In the genomic region with DNA sequence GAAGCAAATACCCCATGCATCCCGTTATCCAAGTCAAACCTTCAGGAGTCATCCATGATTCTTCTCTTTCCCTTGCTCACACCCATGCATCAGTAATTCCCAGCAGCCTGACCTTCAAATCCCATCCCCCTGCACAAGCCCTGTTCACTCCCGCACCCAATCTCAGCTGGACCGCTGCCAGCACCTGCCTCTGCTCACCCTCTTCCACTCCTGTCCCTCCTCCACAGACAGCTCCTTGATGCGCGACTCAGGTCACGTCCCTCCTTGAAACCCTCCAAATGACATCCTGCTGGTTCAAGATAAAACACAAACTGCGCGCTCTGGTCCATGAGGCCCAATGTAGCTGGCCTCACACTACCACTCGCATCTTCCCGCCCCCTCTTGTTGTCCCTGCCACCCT, we compare ENCODE assay signal across 1 cellular context.
TF ChIP-seq lines count a peak whose summit lies in the region.

No MANE protein-coding gene starts in this region.

TF ChIP-seq in HEK293, 187 proteins besides CTCF, POLR2A, EP300 and RAD21 (continued from another document):
- TF ChIP-seq, protein P1, sequence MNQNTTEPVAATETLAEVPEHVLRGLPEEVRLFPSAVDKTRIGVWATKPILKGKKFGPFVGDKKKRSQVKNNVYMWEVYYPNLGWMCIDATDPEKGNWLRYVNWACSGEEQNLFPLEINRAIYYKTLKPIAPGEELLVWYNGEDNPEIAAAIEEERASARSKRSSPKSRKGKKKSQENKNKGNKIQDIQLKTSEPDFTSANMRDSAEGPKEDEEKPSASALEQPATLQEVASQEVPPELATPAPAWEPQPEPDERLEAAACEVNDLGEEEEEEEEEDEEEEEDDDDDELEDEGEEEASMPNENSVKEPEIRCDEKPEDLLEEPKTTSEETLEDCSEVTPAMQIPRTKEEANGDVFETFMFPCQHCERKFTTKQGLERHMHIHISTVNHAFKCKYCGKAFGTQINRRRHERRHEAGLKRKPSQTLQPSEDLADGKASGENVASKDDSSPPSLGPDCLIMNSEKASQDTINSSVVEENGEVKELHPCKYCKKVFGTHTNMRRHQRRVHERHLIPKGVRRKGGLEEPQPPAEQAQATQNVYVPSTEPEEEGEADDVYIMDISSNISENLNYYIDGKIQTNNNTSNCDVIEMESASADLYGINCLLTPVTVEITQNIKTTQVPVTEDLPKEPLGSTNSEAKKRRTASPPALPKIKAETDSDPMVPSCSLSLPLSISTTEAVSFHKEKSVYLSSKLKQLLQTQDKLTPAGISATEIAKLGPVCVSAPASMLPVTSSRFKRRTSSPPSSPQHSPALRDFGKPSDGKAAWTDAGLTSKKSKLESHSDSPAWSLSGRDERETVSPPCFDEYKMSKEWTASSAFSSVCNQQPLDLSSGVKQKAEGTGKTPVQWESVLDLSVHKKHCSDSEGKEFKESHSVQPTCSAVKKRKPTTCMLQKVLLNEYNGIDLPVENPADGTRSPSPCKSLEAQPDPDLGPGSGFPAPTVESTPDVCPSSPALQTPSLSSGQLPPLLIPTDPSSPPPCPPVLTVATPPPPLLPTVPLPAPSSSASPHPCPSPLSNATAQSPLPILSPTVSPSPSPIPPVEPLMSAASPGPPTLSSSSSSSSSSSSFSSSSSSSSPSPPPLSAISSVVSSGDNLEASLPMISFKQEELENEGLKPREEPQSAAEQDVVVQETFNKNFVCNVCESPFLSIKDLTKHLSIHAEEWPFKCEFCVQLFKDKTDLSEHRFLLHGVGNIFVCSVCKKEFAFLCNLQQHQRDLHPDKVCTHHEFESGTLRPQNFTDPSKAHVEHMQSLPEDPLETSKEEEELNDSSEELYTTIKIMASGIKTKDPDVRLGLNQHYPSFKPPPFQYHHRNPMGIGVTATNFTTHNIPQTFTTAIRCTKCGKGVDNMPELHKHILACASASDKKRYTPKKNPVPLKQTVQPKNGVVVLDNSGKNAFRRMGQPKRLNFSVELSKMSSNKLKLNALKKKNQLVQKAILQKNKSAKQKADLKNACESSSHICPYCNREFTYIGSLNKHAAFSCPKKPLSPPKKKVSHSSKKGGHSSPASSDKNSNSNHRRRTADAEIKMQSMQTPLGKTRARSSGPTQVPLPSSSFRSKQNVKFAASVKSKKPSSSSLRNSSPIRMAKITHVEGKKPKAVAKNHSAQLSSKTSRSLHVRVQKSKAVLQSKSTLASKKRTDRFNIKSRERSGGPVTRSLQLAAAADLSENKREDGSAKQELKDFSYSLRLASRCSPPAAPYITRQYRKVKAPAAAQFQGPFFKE (tag by site-specific recombination; IDR thresholded peaks at IDR 0.05; ENCODE audit: borderline replicate concordance) = no peak
- TF ChIP-seq, protein P2, sequence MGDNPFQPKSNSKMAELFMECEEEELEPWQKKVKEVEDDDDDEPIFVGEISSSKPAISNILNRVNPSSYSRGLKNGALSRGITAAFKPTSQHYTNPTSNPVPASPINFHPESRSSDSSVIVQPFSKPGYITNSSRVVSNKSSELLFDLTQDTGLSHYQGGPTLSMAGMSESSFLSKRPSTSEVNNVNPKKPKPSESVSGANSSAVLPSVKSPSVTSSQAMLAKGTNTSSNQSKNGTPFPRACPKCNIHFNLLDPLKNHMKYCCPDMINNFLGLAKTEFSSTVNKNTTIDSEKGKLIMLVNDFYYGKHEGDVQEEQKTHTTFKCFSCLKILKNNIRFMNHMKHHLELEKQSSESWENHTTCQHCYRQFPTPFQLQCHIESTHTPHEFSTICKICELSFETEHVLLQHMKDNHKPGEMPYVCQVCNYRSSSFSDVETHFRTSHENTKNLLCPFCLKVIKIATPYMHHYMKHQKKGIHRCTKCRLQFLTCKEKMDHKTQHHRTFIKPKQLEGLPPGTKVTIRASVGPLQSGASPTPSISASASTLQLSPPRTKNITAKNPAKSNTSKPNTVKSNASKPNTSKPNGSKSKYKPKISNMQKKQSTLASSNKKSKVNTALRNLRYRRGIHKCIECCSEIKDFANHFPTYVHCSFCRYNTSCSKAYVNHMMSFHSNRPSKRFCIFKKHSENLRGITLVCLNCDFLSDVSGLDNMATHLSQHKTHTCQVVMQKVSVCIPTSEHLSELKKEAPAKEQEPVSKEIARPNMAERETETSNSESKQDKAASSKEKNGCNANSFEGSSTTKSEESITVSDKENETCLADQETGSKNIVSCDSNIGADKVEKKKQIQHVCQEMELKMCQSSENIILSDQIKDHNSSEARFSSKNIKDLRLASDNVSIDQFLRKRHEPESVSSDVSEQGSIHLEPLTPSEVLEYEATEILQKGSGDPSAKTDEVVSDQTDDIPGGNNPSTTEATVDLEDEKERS (tag by site-specific recombination; IDR thresholded peaks at IDR 0.05) = no peak
- TF ChIP-seq ZNF473 (tag by site-specific recombination; IDR thresholded peaks at IDR 0.05) = no peak
- no peak for TF ChIP-seq MEIS1 (CRISPR knock-in tag; IDR thresholded peaks at IDR 0.05; ENCODE audit: borderline replicate concordance)
- TF ChIP-seq, protein P3, sequence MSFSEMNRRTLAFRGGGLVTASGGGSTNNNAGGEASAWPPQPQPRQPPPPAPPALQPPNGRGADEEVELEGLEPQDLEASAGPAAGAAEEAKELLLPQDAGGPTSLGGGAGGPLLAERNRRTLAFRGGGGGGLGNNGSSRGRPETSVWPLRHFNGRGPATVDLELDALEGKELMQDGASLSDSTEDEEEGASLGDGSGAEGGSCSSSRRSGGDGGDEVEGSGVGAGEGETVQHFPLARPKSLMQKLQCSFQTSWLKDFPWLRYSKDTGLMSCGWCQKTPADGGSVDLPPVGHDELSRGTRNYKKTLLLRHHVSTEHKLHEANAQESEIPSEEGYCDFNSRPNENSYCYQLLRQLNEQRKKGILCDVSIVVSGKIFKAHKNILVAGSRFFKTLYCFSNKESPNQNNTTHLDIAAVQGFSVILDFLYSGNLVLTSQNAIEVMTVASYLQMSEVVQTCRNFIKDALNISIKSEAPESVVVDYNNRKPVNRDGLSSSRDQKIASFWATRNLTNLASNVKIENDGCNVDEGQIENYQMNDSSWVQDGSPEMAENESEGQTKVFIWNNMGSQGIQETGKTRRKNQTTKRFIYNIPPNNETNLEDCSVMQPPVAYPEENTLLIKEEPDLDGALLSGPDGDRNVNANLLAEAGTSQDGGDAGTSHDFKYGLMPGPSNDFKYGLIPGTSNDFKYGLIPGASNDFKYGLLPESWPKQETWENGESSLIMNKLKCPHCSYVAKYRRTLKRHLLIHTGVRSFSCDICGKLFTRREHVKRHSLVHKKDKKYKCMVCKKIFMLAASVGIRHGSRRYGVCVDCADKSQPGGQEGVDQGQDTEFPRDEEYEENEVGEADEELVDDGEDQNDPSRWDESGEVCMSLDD (tag by site-specific recombination; IDR thresholded peaks at IDR 0.05) = no peak
- TF ChIP-seq, protein P4, sequence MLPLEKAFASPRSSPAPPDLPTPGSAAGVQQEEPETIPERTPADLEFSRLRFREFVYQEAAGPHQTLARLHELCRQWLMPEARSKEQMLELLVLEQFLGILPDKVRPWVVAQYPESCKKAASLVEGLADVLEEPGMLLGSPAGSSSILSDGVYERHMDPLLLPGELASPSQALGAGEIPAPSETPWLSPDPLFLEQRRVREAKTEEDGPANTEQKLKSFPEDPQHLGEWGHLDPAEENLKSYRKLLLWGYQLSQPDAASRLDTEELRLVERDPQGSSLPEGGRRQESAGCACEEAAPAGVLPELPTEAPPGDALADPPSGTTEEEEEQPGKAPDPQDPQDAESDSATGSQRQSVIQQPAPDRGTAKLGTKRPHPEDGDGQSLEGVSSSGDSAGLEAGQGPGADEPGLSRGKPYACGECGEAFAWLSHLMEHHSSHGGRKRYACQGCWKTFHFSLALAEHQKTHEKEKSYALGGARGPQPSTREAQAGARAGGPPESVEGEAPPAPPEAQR (tag by site-specific recombination; IDR thresholded peaks at IDR 0.05) = no peak
- TF ChIP-seq ZNF354C (tag by site-specific recombination; IDR thresholded peaks at IDR 0.05; ENCODE audit: borderline replicate concordance, low read depth) = no peak
- TF ChIP-seq, protein P5, sequence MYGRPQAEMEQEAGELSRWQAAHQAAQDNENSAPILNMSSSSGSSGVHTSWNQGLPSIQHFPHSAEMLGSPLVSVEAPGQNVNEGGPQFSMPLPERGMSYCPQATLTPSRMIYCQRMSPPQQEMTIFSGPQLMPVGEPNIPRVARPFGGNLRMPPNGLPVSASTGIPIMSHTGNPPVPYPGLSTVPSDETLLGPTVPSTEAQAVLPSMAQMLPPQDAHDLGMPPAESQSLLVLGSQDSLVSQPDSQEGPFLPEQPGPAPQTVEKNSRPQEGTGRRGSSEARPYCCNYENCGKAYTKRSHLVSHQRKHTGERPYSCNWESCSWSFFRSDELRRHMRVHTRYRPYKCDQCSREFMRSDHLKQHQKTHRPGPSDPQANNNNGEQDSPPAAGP (tag by site-specific recombination; IDR thresholded peaks at IDR 0.05) = 0 out of 2 replicates have a peak, but pooled peaks have one; percentile 18
- TF ChIP-seq ZNF621 (tag by site-specific recombination; IDR thresholded peaks at IDR 0.05) = no peak
